Comparison of ENCODE assay signal across 23 cellular contexts in genomic region chr12:129927316-129927900, GRCh38. TPM values are rescaled to one million over a fixed set of nuclear protein-coding genes. Genes with fewer than 3 reads are reported as not detected.
DNase-seq lines count a peak whose midpoint lies in the region; ATAC-seq, FAIRE-seq and TF ChIP-seq lines count a peak whose summit lies in the region.
"Had no signal": no experiment of that assay in that cellular context is flagged by ENCODE, and none has a peak within 500 bp of the region (broad histone marks: within the 10 kb centered on the region; RNA-seq: fewer than 3 reads in every experiment).

No MANE protein-coding gene starts in this region.

- DNase-seq in AG10803 (ENCODE audit: low read depth), result peak; percentile 16
- peak; percentile 81 for DNase-seq in MG63
- peak; percentile 70 for DNase-seq in astrocyte (ENCODE audit: low read depth)
- DNase-seq in islet precursor cell, result peak; percentile 46
- no peak for DNase-seq in NCI-H526 (lab: John Stamatoyannopoulos, UW)
- DNase-seq in HK-2 (ENCODE audit: unreplicated experiment), result no peak
- DNase-seq: 8988T, DMS53, EL, GF-D8, NCI-H1694, NCI-H2081, NCI-H2171, NCI-H446, NCI-H526 treated with DMSO at 0.1 percent for 48 hours, SHP77 treated with DMSO at 0.1 percent for 48 hours had no signal

- no peak overlapping the region for H3K27ac Mint-ChIP-seq in astrocyte (ENCODE audit: unreplicated experiment)
- H3K27ac Mint-ChIP-seq: IgD-negative memory B cell had no signal

- no peaks in the 10 kb centered on the region for H3K27me3 Mint-ChIP-seq in astrocyte (ENCODE audit: low read depth, unreplicated experiment)

- H3K4me3 ChIP-seq in AG10803 (ENCODE audit: low read length) (no peak overlapping the region), MG63 (no peak overlapping the region), astrocyte (ENCODE audit: insufficient read depth, low read depth, low read length) (no peak overlapping the region)
- H3K4me3 ChIP-seq: SK-N-MC had no signal

- no peak overlapping the region for H3K9ac ChIP-seq in astrocyte (ENCODE audit: low read length)

- no peaks in the 10 kb centered on the region for H3K36me3 Mint-ChIP-seq in astrocyte (ENCODE audit: low read depth, unreplicated experiment)
- H3K36me3 Mint-ChIP-seq: IgD-negative memory B cell had no signal

- H4K20me1 ChIP-seq in astrocyte (ENCODE audit: insufficient read depth, low read length), result no peaks in the 10 kb centered on the region

- H3K27ac ChIP-seq in astrocyte (ENCODE audit: low read depth, low read length), result peak overlapping the region; percentile 13
- H3K27ac ChIP-seq: C4-2B, RWPE1, SK-N-MC had no signal

- H3K9me3 ChIP-seq in MG63 (no peaks in the 10 kb centered on the region), astrocyte (ENCODE audit: insufficient read depth, low read depth, low read length) (no peaks in the 10 kb centered on the region)

- H3K79me2 ChIP-seq in astrocyte (ENCODE audit: insufficient read depth, low read length), result no peaks in the 10 kb centered on the region

- no peak for FAIRE-seq in astrocyte (lab: Jason Lieb, UNC)
- FAIRE-seq: D721Med had no signal

- no peak overlapping the region for H2AFZ ChIP-seq in astrocyte (ENCODE audit: low read depth, low read length)

- H3K9me3 Mint-ChIP-seq in astrocyte (ENCODE audit: unreplicated experiment), result peaks cover 23% of the 10 kb centered on the region

- H3K36me3 ChIP-seq in MG63 (no peaks in the 10 kb centered on the region), astrocyte (ENCODE audit: insufficient read depth, low read length) (no peaks in the 10 kb centered on the region)

- TF ChIP-seq CTCF in AG10803 (conservative IDR thresholded peaks at IDR 0.05; ENCODE audit: low read length), result no peak
- no peak for TF ChIP-seq CTCF in astrocyte (IDR thresholded peaks at IDR 0.05; ENCODE audit: insufficient read depth, low read depth, low read length)

- no peak overlapping the region for H3K4me3 Mint-ChIP-seq in astrocyte (ENCODE audit: unreplicated experiment)
- H3K4me3 Mint-ChIP-seq: IgD-negative memory B cell had no signal

- H3K4me1 Mint-ChIP-seq in astrocyte (ENCODE audit: low read depth, unreplicated experiment), result no peaks in the 10 kb centered on the region
- H3K4me1 Mint-ChIP-seq: IgD-negative memory B cell had no signal

- H3K27me3 ChIP-seq in MG63 (no peaks in the 10 kb centered on the region), astrocyte (ENCODE audit: insufficient read depth, low read length) (no peaks in the 10 kb centered on the region)

- ATAC-seq in HG03469 (IDR thresholded peaks at IDR 0.05; ENCODE audit: unreplicated experiment), result no peak

- H3K4me2 ChIP-seq in astrocyte (ENCODE audit: low read length), result no peak overlapping the region

- no peaks in the 10 kb centered on the region for H3K4me1 ChIP-seq in astrocyte (ENCODE audit: insufficient read depth, low read length)

RNA-seq across cellular contexts. Expression of gene TMEM132D, which starts 23.6 kb away (rescaled TPM):
- total RNA-seq in MG63 (2014; rRNA removed; shearing (Covaris generic); ENCODE audit: low replicate concordance), result 0.03 and 0.25 TPM in 2 replicates
- total RNA-seq in astrocyte, result not detected in 2 replicates
- total RNA-seq: H4 had no signal

Comparison
In these comparisons a context has a peak if more than half of its experiments do, and no peak if none do; other contexts are left out.
1. DNase-seq: peak in AG10803 (single experiment), MG63 (single experiment), astrocyte (single experiment) and islet precursor cell (single experiment); none in NCI-H526 (0 of 2) and HK-2 (single experiment).